Comparison of ENCODE assay signal across 32 cellular contexts in genomic region chr19:34104099-34104498, GRCh38.
DNase-seq lines count a peak whose midpoint lies in the region; ATAC-seq, FAIRE-seq and TF ChIP-seq lines count a peak whose summit lies in the region.
"Had no signal": no experiment of that assay in that cellular context is flagged by ENCODE, and none has a peak within 500 bp of the region (broad histone marks: within the 10 kb centered on the region; RNA-seq: fewer than 3 reads in every experiment).

No MANE protein-coding gene starts in this region.

- H3K9me2 ChIP-seq in OCI-LY7 (ENCODE audit: insufficient read depth, low read length) = no peaks in the 10 kb centered on the region

- no peak for TF ChIP-seq CTCF in OCI-LY7 (conservative IDR thresholded peaks at IDR 0.05; ENCODE audit: low read length)
- TF ChIP-seq CTCF in GM12878 (IDR thresholded peaks at IDR 0.05 in 2 of 3, conservative IDR thresholded peaks at IDR 0.05 in 1 of 3; ENCODE audit: control insufficient read depth in 2 of 3, extremely low read depth in 1 of 3, insufficient read depth in 1 of 3, low read depth in 3 of 3, low read length in 3 of 3) = no peak
- TF ChIP-seq CTCF in upper lobe of right lung (IDR thresholded peaks at IDR 0.05) = no peak

- no peak overlapping the region for H3K9ac ChIP-seq in GM12878 (ENCODE audit: control insufficient read depth, insufficient read depth, low read length)

- RAD21 ChIA-PET in GM12878 (lab: Charles Lee; ENCODE audit: unreplicated experiment) = no interaction called here

- H3K4me3 ChIP-seq in OCI-LY7 (ENCODE audit: low read depth, low read length, poor library complexity, severe bottlenecking) = no peak overlapping the region
- no peak overlapping the region for H3K4me3 ChIP-seq in GM12878
- no peak overlapping the region for H3K4me3 ChIP-seq in upper lobe of right lung
- H3K4me3 ChIP-seq: left ventricle myocardium inferior, MG63, skin epidermis, tibial nerve had no signal

- H3K4me2 ChIP-seq in OCI-LY7 (ENCODE audit: low read length) (no peak overlapping the region), GM12878 (ENCODE audit: control insufficient read depth, insufficient read depth) (no peak overlapping the region)

- SMC1A ChIA-PET in GM12878 (lab: Charles Lee; ENCODE audit: uncharacterized antibody, unreplicated experiment) = no interaction called here

- ATAC-seq in GM12878 (no peak), upper lobe of right lung (peak; percentile 55), GM18870 (IDR thresholded peaks at IDR 0.05; ENCODE audit: unreplicated experiment) (no peak), left lobe of liver (no peak)
- ATAC-seq: activated naive CD4-positive, alpha-beta T cell treated with anti-CD3 and anti-CD28 coated beads, Interleukin-2, amount 50 U/mL, for 72 hours; CD8-positive, alpha-beta T cell; natural killer cell had no signal

- CTCF ChIA-PET in OCI-LY7 (lab: Charles Lee; ENCODE audit: unreplicated experiment) (no interaction called here), GM12878 (lab: Yijun Ruan, JAX) (interaction anchor here (0.5 kb wide), 1 partner anchor 232 kb away, joined by 3 read pairs; no protein-coding TSS in a partner anchor)

- H3K27me3 ChIP-seq in GM12878 (replicated peaks in 1 of 2; ENCODE audit: control insufficient read depth in 2 of 2, insufficient read depth in 2 of 2, low read length in 1 of 2) (no peaks in the 10 kb centered on the region), upper lobe of right lung (no peaks in the 10 kb centered on the region)
- H3K27me3 ChIP-seq: MG63, tibial nerve had no signal

- no peak for TF ChIP-seq RAD21 in GM12878 (IDR thresholded peaks at IDR 0.05; ENCODE audit: insufficient read depth, low read depth, low read length)

- in situ Hi-C loops in GM12878 (cut with MboI) = no loop called here

- H3K79me2 ChIP-seq in OCI-LY7 (ENCODE audit: insufficient read depth, low read depth, low read length) = no peaks in the 10 kb centered on the region
- no peaks in the 10 kb centered on the region for H3K79me2 ChIP-seq in GM12878 (ENCODE audit: control insufficient read depth, insufficient read depth, low read length)

- peak; percentile 17 for DNase-seq in activated effector memory CD4-positive, alpha-beta T cell treated with anti-CD3 and anti-CD28 coated beads, Interleukin-2, amount 50 U/mL, for 16 hours
- no peak for DNase-seq in activated effector memory CD4-positive, alpha-beta T cell treated with Interleukin-2 at 50 U/mL for 16 hours
- DNase-seq in OCI-LY7 (ENCODE audit: low spot score) = peak; percentile 8
- no peak for DNase-seq in GM12878 (ENCODE audit: low read depth, low spot score)
- DNase-seq in upper lobe of right lung = no peak
- no peak for DNase-seq in left lobe of liver (ENCODE audit: low spot score)
- no peak for DNase-seq in NCI-H2081 treated with DMSO at 0.1 percent for 48 hours (lab: John Stamatoyannopoulos, UW)
- DNase-seq: activated CD4-positive, alpha-beta memory T cell treated with anti-CD3 and anti-CD28 coated beads for 36 hours; activated CD8-positive, alpha-beta memory T cell treated with anti-CD3 and anti-CD28 coated beads, Interleukin-2, amount 50 U/mL, for 4 hours; anterior cingulate cortex; CD8-positive, alpha-beta T cell; DMS 273 treated with DMSO at 0.1 percent for 48 hours; effector memory CD4-positive, alpha-beta T cell; EL; left ventricle myocardium inferior; MG63; midbrain; natural killer cell; NCI-H1694; NCI-H2171 treated with DMSO at 0.1 percent for 48 hours; NCI-H524 treated with DMSO at 0.1 percent for 48 hours; NK-92 treated with Interleukin-12 subunit alpha and Interleukin-12 subunit beta, amount 100 ng/mL, for 24 hours; retina; T-helper 9 cell had no signal

- H2AFZ ChIP-seq in OCI-LY7 (ENCODE audit: low read length) (peak overlapping the region; percentile 46; the same call in 1 of the 2 replicates), GM12878 (ENCODE audit: control insufficient read depth, low read depth, low read length) (no peak overlapping the region)

- no peak for TF ChIP-seq POLR2A in GM12878 (IDR thresholded peaks at IDR 0.05; ENCODE audit: low read depth, low read length)

- no peak for TF ChIP-seq EP300 in GM12878 (IDR thresholded peaks at IDR 0.05; ENCODE audit: borderline replicate concordance in 1 of 2, control insufficient read depth in 1 of 2, low read depth in 2 of 2, low read length in 2 of 2)

- BruUV-seq in OCI-LY7 (replicated peaks; lab: Mats Ljungman, UMichigan) (no TSS peak), GM12878 (replicated peaks; lab: Mats Ljungman, UMichigan) (no TSS peak)

- H3K27ac ChIP-seq in OCI-LY7 (ENCODE audit: low read depth, low read length, poor library complexity, severe bottlenecking) (no peak overlapping the region), GM12878 (ENCODE audit: control insufficient read depth, insufficient read depth) (no peak overlapping the region), upper lobe of right lung (no peak overlapping the region)
- H3K27ac ChIP-seq: left ventricle myocardium inferior, skin epidermis, tibial nerve had no signal

- no peaks in the 10 kb centered on the region for H4K20me1 ChIP-seq in OCI-LY7 (ENCODE audit: insufficient read depth, low read length)
- H4K20me1 ChIP-seq in GM12878 (ENCODE audit: control insufficient read depth, insufficient read depth) = no peaks in the 10 kb centered on the region

- POLR2A ChIA-PET in OCI-LY7 (lab: Charles Lee) = interaction anchor here (0.5 kb wide), 1 partner anchor 228 kb away, joined by 4 read pairs; no protein-coding TSS in a partner anchor
- POLR2A ChIA-PET in GM12878 (lab: Charles Lee) = interaction anchor here (0.7 kb wide), 1 partner anchor 310 kb away, joined by 4 read pairs; no protein-coding TSS in a partner anchor

- H3K4me1 ChIP-seq in OCI-LY7 (ENCODE audit: insufficient read depth, low read length, poor library complexity, severe bottlenecking) (no peaks in the 10 kb centered on the region), GM12878 (ENCODE audit: control insufficient read depth, insufficient read depth, low read length) (no peaks in the 10 kb centered on the region), upper lobe of right lung (no peaks in the 10 kb centered on the region)
- H3K4me1 ChIP-seq: left ventricle myocardium inferior, tibial nerve had no signal

- intact Hi-C loops in OCI-LY7 (cut with micrococcal nuclease; ENCODE audit: unreplicated experiment) = no loop called here
- intact Hi-C loops in GM12878 (cut with micrococcal nuclease; ENCODE audit: unreplicated experiment) = no loop called here
- intact Hi-C loops in upper lobe of right lung (cut with DNase I) = no loop called here

- 0% methylated on average over 5 of the region's 5 CpGs for WGBS in GM12878 (ENCODE audit: insufficient coverage, insufficient replicate concordance, low lambda C conversion rate, missing lambda C conversion rate)

- FAIRE-seq in GM12878 (lab: Jason Lieb, UNC) = no peak
- FAIRE-seq: bronchial epithelial cell, colon, H54, islet of Langerhans had no signal

- H3K9me3 ChIP-seq in OCI-LY7 (ENCODE audit: low read length) (no peaks in the 10 kb centered on the region), GM12878 (replicated peaks; ENCODE audit: control insufficient read depth, insufficient read depth, low read length) (no peaks in the 10 kb centered on the region), upper lobe of right lung (no peaks in the 10 kb centered on the region)
- H3K9me3 ChIP-seq: left ventricle myocardium inferior, MG63, tibial nerve had no signal

- H3K36me3 ChIP-seq in OCI-LY7 (ENCODE audit: insufficient read depth, low read length) (no peaks in the 10 kb centered on the region), GM12878 (ENCODE audit: control insufficient read depth in 2 of 2, insufficient read depth in 2 of 2, low read length in 1 of 2) (no peaks in the 10 kb centered on the region), upper lobe of right lung (no peaks in the 10 kb centered on the region)
- H3K36me3 ChIP-seq: left ventricle myocardium inferior, MG63, tibial nerve had no signal

TF ChIP-seq in GM12878, 131 proteins besides CTCF, POLR2A, EP300 and RAD21:
- no peak for TF ChIP-seq MXI1 (IDR thresholded peaks at IDR 0.05; ENCODE audit: low read depth, low read length)
- TF ChIP-seq SPI1 (IDR thresholded peaks at IDR 0.05; ENCODE audit: borderline replicate concordance, insufficient read depth, low read depth, low read length) = peak; percentile 14; the same call in 1 of the 2 replicates
- no peak for TF ChIP-seq TARDBP (IDR thresholded peaks at IDR 0.05; ENCODE audit: borderline replicate concordance)
- TF ChIP-seq IKZF2 (IDR thresholded peaks at IDR 0.05) = no peak
- no peak for TF ChIP-seq ZNF24 (IDR thresholded peaks at IDR 0.05)
- no peak for TF ChIP-seq NKRF (conservative IDR thresholded peaks at IDR 0.05)
TF ChIP-seq in GM12878: peak in this region for 1.

Comparison
In these comparisons a context has a peak if more than half of its experiments do, and no peak if none do; other contexts are left out.
1. DNase-seq: peak in activated effector memory CD4-positive, alpha-beta T cell treated with anti-CD3 and anti-CD28 coated beads, Interleukin-2, amount 50 U/mL, for 16 hours (single experiment) and OCI-LY7 (single experiment); none in activated effector memory CD4-positive, alpha-beta T cell treated with Interleukin-2 at 50 U/mL for 16 hours (single experiment), GM12878 (single experiment), upper lobe of right lung (single experiment), left lobe of liver (single experiment) and NCI-H2081 treated with DMSO at 0.1 percent for 48 hours (single experiment).